21 cellular contexts compared by ENCODE assay signal in the genomic region with DNA sequence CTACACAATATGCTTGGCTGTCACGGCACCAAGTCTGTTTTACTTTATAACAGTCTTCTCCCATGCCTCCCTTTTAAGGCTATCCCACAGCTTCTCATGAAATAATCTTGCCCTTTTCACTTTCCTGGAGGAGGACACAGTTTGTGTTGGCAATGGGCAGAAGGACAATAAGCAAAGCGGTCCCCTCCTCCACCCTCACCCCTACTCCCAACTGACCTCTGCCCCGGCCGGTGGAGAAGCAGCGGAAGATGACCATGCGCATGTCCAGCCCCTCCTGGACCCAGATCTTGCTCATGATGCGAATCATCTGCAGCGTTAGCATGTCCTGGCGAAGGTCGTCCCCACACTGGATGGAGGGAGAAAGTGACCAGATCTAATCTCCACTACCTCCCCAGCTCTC. TPM values are rescaled to one million over a fixed set of nuclear protein-coding genes. Genes with fewer than 3 reads are reported as not detected.
A peak's percentile ranks its signal among the peaks of the same experiment; 100 is the strongest.
DNase-seq lines count a peak whose midpoint lies in the region; ATAC-seq and TF ChIP-seq lines count a peak whose summit lies in the region.
"Had no signal": no experiment of that assay in that cellular context is flagged by ENCODE, and none has a peak within 500 bp of the region (broad histone marks: within the 10 kb centered on the region; RNA-seq: fewer than 3 reads in every experiment).

No MANE protein-coding gene starts in this region.

- DNase-seq in breast epithelium (ENCODE audit: low spot score in 2 of 2) (no peak), mammary epithelial cell (no peak), hepatocyte (ENCODE audit: low spot score) (no peak), sigmoid colon (no peak), uterus (no peak), NCI-H1092 (lab: John Stamatoyannopoulos, UW) (no peak)
- DNase-seq: activated CD8-positive, alpha-beta T cell treated with anti-CD3 and anti-CD28 coated beads for 36 hours; activated T-cell treated with anti-CD3 and anti-CD28 coated beads, Interleukin-2, amount 50 U/mL, for 4 hours; AML-193; colonic mucosa; COR-L47; foreskin melanocyte; NCI-H1930; NCI-H226; Peyer's patch; stimulated activated CD4-positive, alpha-beta T cell treated with anti-CD3 and anti-CD28 coated beads, Interleukin-4, amount 100 ng/mL, for 1 hour; T-helper 9 cell had no signal

- H3K4me2 ChIP-seq in mammary epithelial cell (ENCODE audit: insufficient read depth, low read depth, low read length) = no peak overlapping the region
- no peak overlapping the region for H3K4me2 ChIP-seq in hepatocyte

- CTCF ChIA-PET in mammary epithelial cell (lab: Charles Lee; ENCODE audit: low non-redundant PET) = no interaction called here

- H3K27me3 ChIP-seq in breast epithelium = no peaks in the 10 kb centered on the region
- H3K27me3 ChIP-seq in mammary epithelial cell (ENCODE audit: insufficient read depth, low read length) = no peaks in the 10 kb centered on the region
- H3K27me3 ChIP-seq in hepatocyte = no peaks in the 10 kb centered on the region
- no peaks in the 10 kb centered on the region for H3K27me3 ChIP-seq in sigmoid colon
- H3K27me3 ChIP-seq in uterus = no peaks in the 10 kb centered on the region
- H3K27me3 ChIP-seq: colonic mucosa, Peyer's patch had no signal

- in situ Hi-C loops in mammary epithelial cell (cut with MboI; ENCODE audit: low sequenced_read_pairs in 2 of 2) = loop anchor here (5.0 kb wide), 1 partner anchor 62 kb away; no protein-coding TSS in a partner anchor

- intact Hi-C loops in breast epithelium (cut with DNase I; ENCODE audit: low total_unique reads) = no loop called here
- intact Hi-C loops in mammary epithelial cell (cut with micrococcal nuclease) = loop anchor here (2.0 kb wide), 1 partner anchor 23 kb away; no protein-coding TSS in a partner anchor
- intact Hi-C loops in sigmoid colon (cut with DNase I) = no loop called here
- intact Hi-C loops in uterus (cut with DNase I; ENCODE audit: low total_unique reads) = no loop called here

- H4K20me1 ChIP-seq in mammary epithelial cell (ENCODE audit: insufficient read depth, low read length) (no peaks in the 10 kb centered on the region), hepatocyte (ENCODE audit: insufficient read depth, poor library complexity, severe bottlenecking) (no peaks in the 10 kb centered on the region)

- no TSS peak for BruUV-seq in mammary epithelial cell (replicated peaks; lab: Mats Ljungman, UMichigan)

- no peak for TF ChIP-seq EP300 in sigmoid colon (IDR thresholded peaks at IDR 0.05)

- H3K36me3 ChIP-seq in breast epithelium (no peaks in the 10 kb centered on the region), mammary epithelial cell (ENCODE audit: insufficient read depth, low read length) (no peaks in the 10 kb centered on the region), hepatocyte (replicated peaks; ENCODE audit: insufficient read depth, low read depth) (no peaks in the 10 kb centered on the region), sigmoid colon (peaks cover 0 to 37% (median 24%) of the 10 kb centered on the region in 4 donors), uterus (no peaks in the 10 kb centered on the region)

- 93% methylated on average over 9 of the region's 10 CpGs for WGBS in mammary epithelial cell (ENCODE audit: low coverage, missing lambda C conversion rate)
- 86% methylated on average over 10 of the region's 10 CpGs for WGBS in hepatocyte (ENCODE audit: low lambda C conversion rate, missing lambda C conversion rate)
- WGBS in sigmoid colon, 2 donors = 83% methylated on average over 10 of the region's 10 CpGs

- H3K27ac ChIP-seq in breast epithelium (peak overlapping the region; percentile 74 to 80), mammary epithelial cell (ENCODE audit: insufficient read depth, low read depth, low read length) (no peak overlapping the region), hepatocyte (peak overlapping the region; percentile 32), sigmoid colon (peak overlapping the region; percentile 76 to 91 (median 88)), uterus (peak overlapping the region; percentile 82 to 91)
- H3K27ac ChIP-seq: 22Rv1, colonic mucosa had no signal

- H3K9ac ChIP-seq in mammary epithelial cell (ENCODE audit: insufficient read depth, low read length) = no peak overlapping the region

- dilution Hi-C loops in mammary epithelial cell (cut with HindIII; ENCODE audit: low sequenced_read_pairs) = loop anchor here (5.0 kb wide), 1 partner anchor 62 kb away; no protein-coding TSS in a partner anchor

- ATAC-seq in HG03280 (IDR thresholded peaks at IDR 0.05; ENCODE audit: unreplicated experiment) (no peak), GM21390 (IDR thresholded peaks at IDR 0.05; ENCODE audit: unreplicated experiment) (no peak)
- ATAC-seq: activated CD8-positive, alpha-beta T cell treated with anti-CD3 and anti-CD28 coated beads for 36 hours; activated T-cell treated with anti-CD3 and anti-CD28 coated beads, Interleukin-2, amount 50 U/mL, for 4 hours had no signal

- TF ChIP-seq CTCF in breast epithelium (IDR thresholded peaks at IDR 0.05) (no peak), mammary epithelial cell (conservative IDR thresholded peaks at IDR 0.05 in 1 of 2, IDR thresholded peaks at IDR 0.05 in 1 of 2; ENCODE audit: extremely low read depth in 1 of 2, insufficient read depth in 1 of 2, low read depth in 1 of 2, low read length in 2 of 2) (no peak), hepatocyte (IDR thresholded peaks at IDR 0.05; ENCODE audit: poor library complexity) (no peak), sigmoid colon (IDR thresholded peaks at IDR 0.05) (no peak), uterus (IDR thresholded peaks at IDR 0.05) (no peak)

- H3K79me2 ChIP-seq in mammary epithelial cell (ENCODE audit: insufficient read depth, low read length) (no peaks in the 10 kb centered on the region), hepatocyte (no peaks in the 10 kb centered on the region)

- peaks cover 0 to 32% of the 10 kb centered on the region in 2 donors for H3K4me1 ChIP-seq in breast epithelium
- H3K4me1 ChIP-seq in mammary epithelial cell (ENCODE audit: insufficient read depth, low read length) = peaks cover 68% of the 10 kb centered on the region
- peaks cover 4% of the 10 kb centered on the region for H3K4me1 ChIP-seq in hepatocyte (ENCODE audit: insufficient read depth)
- peaks cover 0 to 64% (median 54%) of the 10 kb centered on the region in 4 donors for H3K4me1 ChIP-seq in sigmoid colon
- peaks cover 3 to 5% of the 10 kb centered on the region in 2 donors for H3K4me1 ChIP-seq in uterus
- H3K4me1 ChIP-seq: colonic mucosa, Peyer's patch had no signal

- H3K4me3 ChIP-seq in breast epithelium (no peak overlapping the region), mammary epithelial cell (replicated peaks in 1 of 3; ENCODE audit: insufficient read depth in 1 of 3, low read depth in 2 of 3, low read length in 3 of 3) (no peak overlapping the region), hepatocyte (no peak overlapping the region), sigmoid colon (no peak overlapping the region), uterus (no peak overlapping the region)
- H3K4me3 ChIP-seq: colonic mucosa, Peyer's patch, smooth muscle cell had no signal

- H3K9me3 ChIP-seq in breast epithelium (no peaks in the 10 kb centered on the region), mammary epithelial cell (replicated peaks; ENCODE audit: insufficient read depth, low read length) (no peaks in the 10 kb centered on the region), hepatocyte (ENCODE audit: low read depth) (no peaks in the 10 kb centered on the region), sigmoid colon (no peaks in the 10 kb centered on the region), uterus (no peaks in the 10 kb centered on the region)
- H3K9me3 ChIP-seq: colonic mucosa, Peyer's patch had no signal

- no peaks in the 10 kb centered on the region for H3K9me2 ChIP-seq in hepatocyte (replicated peaks; ENCODE audit: insufficient read depth)

- H2AFZ ChIP-seq in mammary epithelial cell (ENCODE audit: low read depth, low read length) = no peak overlapping the region
- no peak overlapping the region for H2AFZ ChIP-seq in hepatocyte

- no peak for TF ChIP-seq POLR2A in breast epithelium (IDR thresholded peaks at IDR 0.05)
- no peak for TF ChIP-seq POLR2A in sigmoid colon (IDR thresholded peaks at IDR 0.05)
- no peak for TF ChIP-seq POLR2A in uterus (IDR thresholded peaks at IDR 0.05)

RNA-seq across cellular contexts. Expression of gene PPP1R15B, which starts 28.4 kb away (rescaled TPM):
- total RNA-seq in breast epithelium (10 to 100 TPM; 47.5 to 91.6 (median 53.3) TPM), mammary epithelial cell (10 to 100 TPM; 33.4 to 37.5 TPM), hepatocyte (66.9 and 77.0 TPM in 2 replicates), sigmoid colon (10 to 100 TPM; 40.0 to 44.7 (median 42.9) TPM), uterus (10 to 100 TPM; 20.5 to 58.9 (median 46.4) TPM)
- polyA plus RNA-seq in mammary epithelial cell (20.1 TPM), hepatocyte (31.2 and 34.0 TPM in 2 replicates), sigmoid colon (10 to 100 TPM in 1 of 3 donors, 1 to 10 TPM in 2; 9.0 to 31.3 (median 9.5) TPM)
- polyA minus RNA-seq in mammary epithelial cell = 41.7 TPM

RNA-seq across cellular contexts. Expression of gene PIK3C2B, which starts 54.6 kb away (rescaled TPM):
- total RNA-seq in breast epithelium = 10 to 100 TPM; 17.6 to 31.5 (median 24.9) TPM
- total RNA-seq in mammary epithelial cell = 10 to 100 TPM in 1 of 2 donors, 1 to 10 TPM in 1; 7.5 to 14.5 TPM
- polyA plus RNA-seq in mammary epithelial cell = 6.0 TPM
- 9.3 TPM for polyA minus RNA-seq in mammary epithelial cell
- 19.7 and 26.0 TPM in 2 replicates for total RNA-seq in hepatocyte
- 15.5 and 18.8 TPM in 2 replicates for polyA plus RNA-seq in hepatocyte
- total RNA-seq in sigmoid colon = 10 to 100 TPM in 3 of 4 donors, 1 to 10 TPM in 1; 9.2 to 29.9 (median 16.0) TPM
- 10 to 100 TPM; 11.4 to 47.6 (median 17.1) TPM for polyA plus RNA-seq in sigmoid colon
- 10 to 100 TPM in 3 of 4 donors, 1 to 10 TPM in 1; 7.4 to 81.5 (median 38.3) TPM for total RNA-seq in uterus
